Comparison of ENCODE assay signal across 8 cellular contexts in genomic region chr2:38875227-38875575, GRCh38. TPM values are rescaled to one million over a fixed set of nuclear protein-coding genes. Genes with fewer than 3 reads are reported as not detected.
DNase-seq lines count a peak whose midpoint lies in the region; ATAC-seq lines count a peak whose summit lies in the region.

No MANE protein-coding gene starts in this region.

- ATAC-seq in stimulated activated memory B cell treated with anti-CD40 and anti-IgM and Interleukin-4, amounts not matched to agents 10 μg/mL and 1 μg/mL and 100 μg/mL, for 72 hours = no peak

- peaks cover 24% of the 10 kb centered on the region for H3K4me1 Mint-ChIP-seq in activated naive CD4-positive, alpha-beta T cell treated with anti-CD3 and anti-CD28 coated beads for 36 hours (ENCODE audit: low read depth)
- H3K4me1 Mint-ChIP-seq in activated T-helper 1 cell treated with anti-CD3 and anti-CD28 coated beads, Interleukin-12 subunit alpha, Interleukin-12 subunit beta, Interleukin-2, Interleukin-4 antibody, amounts not matched to agents 30 ng/mL and 10 ng/mL and 1 ng/mL, durations not matched to agents 14 hours and 24 hours and 36 hours (ENCODE audit: low read depth) = peaks cover 24% of the 10 kb centered on the region
- peaks cover 39% of the 10 kb centered on the region for H3K4me1 Mint-ChIP-seq in stimulated activated memory B cell treated with anti-CD40 and anti-IgM and Interleukin-4, amounts not matched to agents 10 μg/mL and 1 μg/mL and 100 μg/mL, for 72 hours

- peaks cover 11% of the 10 kb centered on the region for H3K4me1 ChIP-seq in iPS-18a (ENCODE audit: control insufficient read depth, low read depth, low read length)

- H3K9ac ChIP-seq in iPS-18a (ENCODE audit: low read length) = peak overlapping the region; percentile 70

- H3K36me3 ChIP-seq in iPS-18a (ENCODE audit: control insufficient read depth, low read depth, low read length) = no peaks in the 10 kb centered on the region

- H3K27ac ChIP-seq in iPS-18a (ENCODE audit: low read length) = peak overlapping the region; percentile 24

- peaks cover 5% of the 10 kb centered on the region for H3K9me3 Mint-ChIP-seq in activated naive CD4-positive, alpha-beta T cell treated with anti-CD3 and anti-CD28 coated beads for 36 hours
- H3K9me3 Mint-ChIP-seq in activated T-helper 1 cell treated with anti-CD3 and anti-CD28 coated beads, Interleukin-12 subunit alpha, Interleukin-12 subunit beta, Interleukin-2, Interleukin-4 antibody, amounts not matched to agents 30 ng/mL and 10 ng/mL and 1 ng/mL, durations not matched to agents 14 hours and 24 hours and 36 hours = peaks cover 14% of the 10 kb centered on the region
- H3K9me3 Mint-ChIP-seq in stimulated activated memory B cell treated with anti-CD40 and anti-IgM and Interleukin-4, amounts not matched to agents 10 μg/mL and 1 μg/mL and 100 μg/mL, for 72 hours = peaks cover 11% of the 10 kb centered on the region

- peak overlapping the region; percentile 90 for H3K4me3 ChIP-seq in iPS-18a (ENCODE audit: low read length)

- H3K27me3 Mint-ChIP-seq in activated naive CD4-positive, alpha-beta T cell treated with anti-CD3 and anti-CD28 coated beads for 36 hours (ENCODE audit: low read depth) = no peaks in the 10 kb centered on the region
- no peaks in the 10 kb centered on the region for H3K27me3 Mint-ChIP-seq in activated T-helper 1 cell treated with anti-CD3 and anti-CD28 coated beads, Interleukin-12 subunit alpha, Interleukin-12 subunit beta, Interleukin-2, Interleukin-4 antibody, amounts not matched to agents 30 ng/mL and 10 ng/mL and 1 ng/mL, durations not matched to agents 14 hours and 24 hours and 36 hours (ENCODE audit: insufficient read depth)
- H3K27me3 Mint-ChIP-seq in stimulated activated memory B cell treated with anti-CD40 and anti-IgM and Interleukin-4, amounts not matched to agents 10 μg/mL and 1 μg/mL and 100 μg/mL, for 72 hours = no peaks in the 10 kb centered on the region

- CTCF ChIA-PET in activated naive CD4-positive, alpha-beta T cell treated with anti-CD3 and anti-CD28 coated beads for 36 hours (lab: Charles Lee) = no interaction called here

- DNase-seq in activated naive CD4-positive, alpha-beta T cell treated with anti-CD3 and anti-CD28 coated beads for 36 hours = no peak
- DNase-seq in activated naive CD4-positive, alpha-beta T cell treated with anti-CD3 and anti-CD28 coated beads, Interleukin-2, amount 50 U/mL, for 16 hours = no peak
- no peak for DNase-seq in activated T-helper 1 cell treated with anti-CD3 and anti-CD28 coated beads, Interleukin-12 subunit alpha, Interleukin-12 subunit beta, Interleukin-2, Interleukin-4 antibody, amounts not matched to agents 30 ng/mL and 10 ng/mL and 1 ng/mL, durations not matched to agents 14 hours and 24 hours and 36 hours (ENCODE audit: low spot score)
- no peak for DNase-seq in AG20443 (ENCODE audit: low spot score)
- no peak for DNase-seq in DMS53 treated with DMSO at 0.1 percent for 48 hours (lab: John Stamatoyannopoulos, UW; ENCODE audit: unreplicated experiment)
- DNase-seq in SIG-M5 (lab: John Stamatoyannopoulos, UW) = no peak

- H3K27me3 ChIP-seq in iPS-18a (ENCODE audit: control insufficient read depth, insufficient read depth, low read length) = no peaks in the 10 kb centered on the region

- peaks cover 6% of the 10 kb centered on the region for H3K36me3 Mint-ChIP-seq in activated naive CD4-positive, alpha-beta T cell treated with anti-CD3 and anti-CD28 coated beads for 36 hours (ENCODE audit: low read depth)
- peaks cover 13% of the 10 kb centered on the region for H3K36me3 Mint-ChIP-seq in activated T-helper 1 cell treated with anti-CD3 and anti-CD28 coated beads, Interleukin-12 subunit alpha, Interleukin-12 subunit beta, Interleukin-2, Interleukin-4 antibody, amounts not matched to agents 30 ng/mL and 10 ng/mL and 1 ng/mL, durations not matched to agents 14 hours and 24 hours and 36 hours (ENCODE audit: low read depth)
- peaks cover 29% of the 10 kb centered on the region for H3K36me3 Mint-ChIP-seq in stimulated activated memory B cell treated with anti-CD40 and anti-IgM and Interleukin-4, amounts not matched to agents 10 μg/mL and 1 μg/mL and 100 μg/mL, for 72 hours

- H3K9me3 ChIP-seq in iPS-18a (ENCODE audit: control insufficient read depth, low read depth, low read length) = no peaks in the 10 kb centered on the region

- intact Hi-C loops in activated naive CD4-positive, alpha-beta T cell treated with anti-CD3 and anti-CD28 coated beads for 36 hours (cut with micrococcal nuclease) = loop anchor here (1.0 to 5.0 kb wide), 4 partner anchors 97 to 498 kb away; partner anchors contain the start of genes ATL2, GEMIN6, SOS1 and SRSF7
- intact Hi-C loops in activated T-helper 1 cell treated with anti-CD3 and anti-CD28 coated beads, Interleukin-12 subunit alpha, Interleukin-12 subunit beta, Interleukin-2, Interleukin-4 antibody, amounts not matched to agents 30 ng/mL and 10 ng/mL and 1 ng/mL, durations not matched to agents 14 hours and 24 hours and 36 hours (cut with micrococcal nuclease) = loop anchor here (5.0 to 10.0 kb wide), 2 partner anchors 123 to 500 kb away; partner anchors contain the start of genes ATL2 and SRSF7

- peak overlapping the region; percentile 85 for H3K4me3 Mint-ChIP-seq in activated naive CD4-positive, alpha-beta T cell treated with anti-CD3 and anti-CD28 coated beads for 36 hours
- peak overlapping the region; percentile 99 for H3K4me3 Mint-ChIP-seq in activated T-helper 1 cell treated with anti-CD3 and anti-CD28 coated beads, Interleukin-12 subunit alpha, Interleukin-12 subunit beta, Interleukin-2, Interleukin-4 antibody, amounts not matched to agents 30 ng/mL and 10 ng/mL and 1 ng/mL, durations not matched to agents 14 hours and 24 hours and 36 hours
- peak overlapping the region; percentile 94 for H3K4me3 Mint-ChIP-seq in stimulated activated memory B cell treated with anti-CD40 and anti-IgM and Interleukin-4, amounts not matched to agents 10 μg/mL and 1 μg/mL and 100 μg/mL, for 72 hours

- H3K27ac Mint-ChIP-seq in activated naive CD4-positive, alpha-beta T cell treated with anti-CD3 and anti-CD28 coated beads for 36 hours = peak overlapping the region; percentile 77
- peak overlapping the region; percentile 96 for H3K27ac Mint-ChIP-seq in activated T-helper 1 cell treated with anti-CD3 and anti-CD28 coated beads, Interleukin-12 subunit alpha, Interleukin-12 subunit beta, Interleukin-2, Interleukin-4 antibody, amounts not matched to agents 30 ng/mL and 10 ng/mL and 1 ng/mL, durations not matched to agents 14 hours and 24 hours and 36 hours
- peak overlapping the region; percentile 90 for H3K27ac Mint-ChIP-seq in stimulated activated memory B cell treated with anti-CD40 and anti-IgM and Interleukin-4, amounts not matched to agents 10 μg/mL and 1 μg/mL and 100 μg/mL, for 72 hours

RNA-seq across cellular contexts. Expression of gene DHX57, which starts 0.5 kb away (rescaled TPM):
- total RNA-seq in activated naive CD4-positive, alpha-beta T cell treated with anti-CD3 and anti-CD28 coated beads for 36 hours = 10 to 100 TPM; 10.8 to 12.5 TPM
- 18.6 and 20.3 TPM in 2 replicates for total RNA-seq in activated T-helper 1 cell treated with anti-CD3 and anti-CD28 coated beads, Interleukin-12 subunit alpha, Interleukin-12 subunit beta, Interleukin-2, Interleukin-4 antibody, amounts not matched to agents 30 ng/mL and 10 ng/mL and 1 ng/mL, durations not matched to agents 14 hours and 24 hours and 36 hours

RNA-seq across cellular contexts. Expression of gene MORN2, which starts 0.6 kb away (rescaled TPM):
- 1 to 10 TPM; 5.1 to 6.2 TPM for total RNA-seq in activated naive CD4-positive, alpha-beta T cell treated with anti-CD3 and anti-CD28 coated beads for 36 hours
- total RNA-seq in activated T-helper 1 cell treated with anti-CD3 and anti-CD28 coated beads, Interleukin-12 subunit alpha, Interleukin-12 subunit beta, Interleukin-2, Interleukin-4 antibody, amounts not matched to agents 30 ng/mL and 10 ng/mL and 1 ng/mL, durations not matched to agents 14 hours and 24 hours and 36 hours = 4.9 and 5.3 TPM in 2 replicates

RNA-seq across cellular contexts. Expression of gene ARHGEF33, which starts 14.5 kb away (rescaled TPM):
- not detected for total RNA-seq in activated naive CD4-positive, alpha-beta T cell treated with anti-CD3 and anti-CD28 coated beads for 36 hours
- 0.15 and 0.36 TPM in 2 replicates for total RNA-seq in activated T-helper 1 cell treated with anti-CD3 and anti-CD28 coated beads, Interleukin-12 subunit alpha, Interleukin-12 subunit beta, Interleukin-2, Interleukin-4 antibody, amounts not matched to agents 30 ng/mL and 10 ng/mL and 1 ng/mL, durations not matched to agents 14 hours and 24 hours and 36 hours
